Comparison of ENCODE assay signal across 9 cellular contexts in the genomic region with DNA sequence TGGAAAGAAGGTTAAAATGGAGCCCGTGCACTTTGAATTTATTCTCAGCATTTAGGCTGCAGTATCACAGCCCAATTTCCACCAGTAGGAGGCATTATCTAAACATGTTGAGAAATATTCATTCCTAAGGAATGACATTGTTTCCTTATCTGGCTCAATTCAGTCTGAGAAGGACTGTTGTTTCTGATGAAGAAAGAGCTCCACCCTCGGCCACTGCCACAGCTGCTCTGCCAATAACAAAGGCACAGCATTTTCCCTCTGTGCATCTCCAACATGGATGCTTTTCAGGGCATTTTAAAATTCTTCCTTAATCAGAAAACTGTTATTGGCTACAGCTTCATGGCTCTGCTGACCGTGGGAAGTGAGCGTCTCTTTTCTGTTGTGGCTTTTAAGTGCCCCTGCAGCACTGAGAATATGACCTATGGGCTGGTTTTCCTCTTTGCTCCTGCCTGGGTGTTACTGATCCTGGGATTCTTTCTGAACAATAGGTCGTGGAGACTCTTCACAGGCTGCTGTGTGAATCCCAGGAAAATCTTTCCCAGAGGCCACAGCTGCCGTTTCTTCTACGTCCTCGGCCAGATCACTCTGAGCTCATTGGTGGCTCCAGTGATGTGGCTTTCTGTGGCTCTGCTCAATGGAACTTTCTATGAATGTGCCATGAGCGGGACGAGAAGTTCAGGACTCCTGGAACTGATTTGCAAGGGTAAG. TPM values are rescaled to one million over a fixed set of nuclear protein-coding genes. Genes with fewer than 3 reads are reported as not detected.
DNase-seq lines count a peak whose midpoint lies in the region; ATAC-seq, FAIRE-seq and TF ChIP-seq lines count a peak whose summit lies in the region.
"Had no signal": no experiment of that assay in that cellular context is flagged by ENCODE, and none has a peak within 500 bp of the region (broad histone marks: within the 10 kb centered on the region; RNA-seq: fewer than 3 reads in every experiment).

TSS of gene CALHM5 (plus strand) at position 216 of the 708 bp plus-strand sequence. CDS start at position 274, 58 bp downstream.

- H3K27ac Mint-ChIP-seq in Caco-2 (ENCODE audit: unreplicated experiment): peak within 1 kb of the TSS; percentile 61

- TF ChIP-seq CTCF in Caco-2 (IDR thresholded peaks at IDR 0.05; ENCODE audit: insufficient read depth in 1 of 2, low read depth in 1 of 2, low read length in 1 of 2, severe bottlenecking in 1 of 2, unreplicated experiment in 1 of 2) (peak; percentile 33 to 34), LNCAP (IDR thresholded peaks at IDR 0.05) (peak; percentile 68), bronchial epithelial cell (IDR thresholded peaks at IDR 0.05; ENCODE audit: insufficient read depth, low read length, severe bottlenecking) (peak; percentile 54), HepG2 (CRISPR knock-in tag; IDR thresholded peaks at IDR 0.05) (peak; percentile 42), tibial nerve (IDR thresholded peaks at IDR 0.05) (peak; percentile 53 to 81 (median 75))

- peak within 1 kb of the TSS; percentile 54 for H3K4me3 Mint-ChIP-seq in Caco-2 (ENCODE audit: unreplicated experiment)

- intact Hi-C loops in Caco-2 (cut with micrococcal nuclease; ENCODE audit: unreplicated experiment) (loop anchor here (1.0 to 5.0 kb wide), 4 partner anchors 18 to 224 kb away; no protein-coding TSS in a partner anchor), HepG2 (cut with micrococcal nuclease; ENCODE audit: unreplicated experiment) (no loop called here)

- H3K4me1 ChIP-seq in Caco-2 (0 out of 2 replicates have a peak, but pooled peaks cover 6% of the 10 kb centered on the region), HepG2 (ENCODE audit: insufficient read depth, low read length) (no peaks in the 10 kb centered on the region), tibial nerve (peaks cover 0 to 34% (median 10%) of the 10 kb centered on the region in 4 donors)

- peaks cover 5% of the 10 kb centered on the region; the same call in 1 of the 2 replicates for H3K9me3 ChIP-seq in Caco-2
- H3K9me3 ChIP-seq in HepG2 (ENCODE audit: low read length): no peaks in the 10 kb centered on the region
- H3K9me3 ChIP-seq in tibial nerve: peaks cover 0 to 3% (median 0%) of the 10 kb centered on the region in 4 donors

- TF ChIP-seq EP300 in HepG2 (IDR thresholded peaks at IDR 0.05; ENCODE audit: low read depth in 2 of 2, low read length in 2 of 2) (no peak), HepG2 (CRISPR knock-in tag; IDR thresholded peaks at IDR 0.05; ENCODE audit: borderline replicate concordance) (no peak), tibial nerve (IDR thresholded peaks at IDR 0.05) (peak in 1 of 2 donors; percentile 88)

- H3K27ac ChIP-seq in HepG2 (ENCODE audit: extremely low read length, insufficient read depth, low read length) (no peak within 1 kb of the TSS), tibial nerve (peak within 1 kb of the TSS; percentile 74 to 98 (median 82))

- in situ Hi-C loops in HepG2 (cut with HindIII; ENCODE audit: extremely low pct_ligation_motif_present, low pct_unique_long_range_greater_than_20kb): no loop called here

- H3K4me3 ChIP-seq in Caco-2 (ENCODE audit: low read depth, low read length) (no peak within 1 kb of the TSS), bronchial epithelial cell (ENCODE audit: low read depth, low read length) (no peak within 1 kb of the TSS), HepG2 (replicated peaks in 1 of 3; ENCODE audit: insufficient read depth in 1 of 3, low read depth in 2 of 3, low read length in 3 of 3) (no peak within 1 kb of the TSS), tibial nerve (peak within 1 kb of the TSS; percentile 35 to 64 (median 46))

- no peak for TF ChIP-seq RAD21 in HepG2 (CRISPR knock-in tag; IDR thresholded peaks at IDR 0.05)

- H3K36me3 Mint-ChIP-seq in Caco-2 (ENCODE audit: insufficient read depth, unreplicated experiment): no peaks in the 10 kb centered on the region

- peak; percentile 65 for ATAC-seq in HepG2
- ATAC-seq in GM21723 (IDR thresholded peaks at IDR 0.05; ENCODE audit: unreplicated experiment): no peak
- no peak for ATAC-seq in GM19452 (IDR thresholded peaks at IDR 0.05; ENCODE audit: unreplicated experiment)

- DNase-seq in Caco-2: peak; percentile 41 to 65
- peak; percentile 87 for DNase-seq in bronchial epithelial cell (ENCODE audit: low read depth)
- DNase-seq in HepG2 (ENCODE audit: low spot score): no peak
- DNase-seq in tibial nerve (ENCODE audit: low spot score in 2 of 2): peak; percentile 32 to 70
- DNase-seq in stimulated activated CD4-positive, alpha-beta T cell treated with anti-CD3 and anti-CD28 coated beads, Interleukin-2, amount 100 ng/mL, for 48 hours: no peak

- POLR2A ChIA-PET in Caco-2 (lab: Charles Lee) (interaction anchor here (0.6 to 1.0 kb wide), 2 partner anchors 19 to 59 kb away, joined by 3 to 4 read pairs; partner anchors contain the start of gene RWDD1), HepG2 (lab: Yijun Ruan, JAX) (no interaction called here)

- H3K4me2 ChIP-seq in HepG2 (ENCODE audit: low read depth, low read length): peak within 1 kb of the TSS; percentile 2; the same call in 1 of the 2 replicates

- H3K9me3 Mint-ChIP-seq in Caco-2 (ENCODE audit: unreplicated experiment): no peaks in the 10 kb centered on the region

- no peaks in the 10 kb centered on the region for H3K36me3 ChIP-seq in Caco-2 (ENCODE audit: control insufficient read depth, insufficient read depth, low read length)
- no peaks in the 10 kb centered on the region for H3K36me3 ChIP-seq in bronchial epithelial cell (ENCODE audit: control insufficient read depth, insufficient read depth, low read length)
- H3K36me3 ChIP-seq in HepG2 (replicated peaks in 1 of 2; ENCODE audit: control insufficient read depth in 1 of 2, insufficient read depth in 2 of 2, low read length in 2 of 2): no peaks in the 10 kb centered on the region
- peaks cover 0 to 11% (median 0%) of the 10 kb centered on the region in 3 donors for H3K36me3 ChIP-seq in tibial nerve

- peaks cover 11% of the 10 kb centered on the region for H3K4me1 Mint-ChIP-seq in Caco-2 (ENCODE audit: low read depth, unreplicated experiment)

- no peaks in the 10 kb centered on the region for H4K20me1 ChIP-seq in HepG2 (ENCODE audit: insufficient read depth, low read length)

- CTCF ChIA-PET in Caco-2 (lab: Charles Lee) (interaction anchor here (0.6 to 1.2 kb wide), 15 partner anchors 11 to 258 kb away, joined by 3 to 14 read pairs (median 4); partner anchors contain the start of genes RSPH4A, RWDD1 and TSPYL4), HepG2 (lab: Yijun Ruan, JAX; ENCODE audit: low intra/inter-chr PET ratio, low total read pairs) (interaction anchor here (1.3 kb wide), 2 partner anchors 21 to 50 kb away, joined by 3 to 5 read pairs; no protein-coding TSS in a partner anchor)

- TF ChIP-seq POLR2A in HepG2 (IDR thresholded peaks at IDR 0.05; ENCODE audit: insufficient read depth in 1 of 2, low read depth in 2 of 2, low read length in 2 of 2): no peak
- TF ChIP-seq POLR2A in tibial nerve (IDR thresholded peaks at IDR 0.05): peak in 1 of 2 donors; percentile 38

- H3K27me3 Mint-ChIP-seq in Caco-2 (ENCODE audit: insufficient read depth, unreplicated experiment): no peaks in the 10 kb centered on the region

- H3K27me3 ChIP-seq in Caco-2 (replicated peaks; ENCODE audit: control insufficient read depth, insufficient read depth, low read length): no peaks in the 10 kb centered on the region
- no peaks in the 10 kb centered on the region for H3K27me3 ChIP-seq in bronchial epithelial cell (ENCODE audit: control insufficient read depth, insufficient read depth, low read length)
- H3K27me3 ChIP-seq in HepG2 (ENCODE audit: control insufficient read depth in 1 of 2, insufficient read depth in 2 of 2, low read length in 2 of 2): no peaks in the 10 kb centered on the region
- no peaks in the 10 kb centered on the region for H3K27me3 ChIP-seq in tibial nerve

- BruUV-seq in Caco-2 (replicated peaks; lab: Mats Ljungman, UMichigan) (no TSS peak), HepG2 (replicated peaks; lab: Mats Ljungman, UMichigan) (no TSS peak)

- WGBS in HepG2 (ENCODE audit: low lambda C conversion rate): 20% methylated on average over 10 of the region's 10 CpGs
- 8 to 14% methylated on average over 10 of the region's 10 CpGs for WGBS in tibial nerve, 2 donors

- peak within 1 kb of the TSS; percentile 21 for H2AFZ ChIP-seq in HepG2 (ENCODE audit: low read length)

- no peak for FAIRE-seq in bronchial epithelial cell (lab: Jason Lieb, UNC)
- FAIRE-seq in HepG2 (lab: Jason Lieb, UNC): no peak
- FAIRE-seq: islet of Langerhans had no signal

- no peaks in the 10 kb centered on the region for H3K79me2 ChIP-seq in HepG2 (ENCODE audit: insufficient read depth, low read length)

- no peak within 1 kb of the TSS for H3K9ac ChIP-seq in HepG2 (ENCODE audit: insufficient read depth, low read depth, low read length)

TF ChIP-seq in HepG2, 621 proteins besides CTCF, POLR2A, EP300 and RAD21 (continues in another document):
- TF ChIP-seq MLLT10 (CRISPR knock-in tag; IDR thresholded peaks at IDR 0.05): no peak

RNA-seq across cellular contexts. Expression of gene CALHM5, which starts in this region (rescaled TPM):
- total RNA-seq in Caco-2 (2022) (1.1 and 1.3 TPM in 2 replicates), bronchial epithelial cell (under 0.01 TPM in 1 of 2 replicates, not detected in the other), HepG2 (2016; rRNA removed; fragmentation: Illumina TruSeq; extraction: Trizol) (not detected in 2 replicates), tibial nerve (1 to 10 TPM; 4.5 to 5.7 (median 5.0) TPM)
- total RNA-seq in HepG2 (2016; cell fraction: cytosol; rRNA removed; fragmentation: Illumina TruSeq; extraction: Trizol; ENCODE audit: low read depth): not detected in 2 replicates
- total RNA-seq in HepG2 (2016; cell fraction: insoluble cytoplasmic fraction; rRNA removed; fragmentation: Illumina TruSeq; extraction: Trizol): not detected in 2 replicates
- not detected in 2 replicates for total RNA-seq in HepG2 (2016; cell fraction: membrane; rRNA removed; fragmentation: Illumina TruSeq; extraction: Trizol)
- not detected in 2 replicates for total RNA-seq in HepG2 (2016; cell fraction: nucleus; rRNA removed; fragmentation: Illumina TruSeq; extraction: Trizol)
- not detected in 2 replicates for polyA plus RNA-seq in HepG2 (2011; rRNA removed)
- polyA plus RNA-seq in HepG2 (2011; cell fraction: cytosol; rRNA removed): not detected in 2 replicates
- polyA plus RNA-seq in HepG2 (2011; cell fraction: nucleus; rRNA removed): not detected in 2 replicates
- polyA plus RNA-seq in HepG2 (2012): not detected in 2 replicates
- polyA plus RNA-seq in HepG2 (2016; cell fraction: cytosol; fragmentation: Illumina TruSeq; extraction: Trizol; ENCODE audit: low read depth): not detected in 2 replicates
- not detected in 2 replicates for polyA plus RNA-seq in HepG2 (2016; cell fraction: insoluble cytoplasmic fraction; fragmentation: Illumina TruSeq; extraction: Trizol; ENCODE audit: low read depth)
- not detected in 2 replicates for polyA plus RNA-seq in HepG2 (2016; cell fraction: membrane; fragmentation: Illumina TruSeq; extraction: Trizol; ENCODE audit: low read depth)
- not detected in 2 replicates for polyA plus RNA-seq in HepG2 (2016; cell fraction: nucleus; fragmentation: Illumina TruSeq; extraction: Trizol; ENCODE audit: insufficient read depth, low read depth)
- polyA minus RNA-seq in HepG2 (2011; rRNA and poly(A)+ RNA removed; ENCODE audit: low replicate concordance): not detected in 2 replicates
- polyA minus RNA-seq in HepG2 (2011; cell fraction: cytosol; rRNA and poly(A)+ RNA removed): not detected in 2 replicates
- polyA minus RNA-seq in HepG2 (2011; cell fraction: nucleus; rRNA and poly(A)+ RNA removed): not detected in 2 replicates

Comparison
In these comparisons a context has a peak if more than half of its experiments do, and no peak if none do; other contexts are left out.
1. Peak in DNase-seq in bronchial epithelial cell; RNA of the gene not detected or under 1 TPM.
2. Peak in ATAC-seq and H3K4me2 ChIP-seq in HepG2; RNA of the gene not detected or under 1 TPM.
3. DNase-seq: peak in Caco-2 (2 of 2) and tibial nerve (2 of 2); none in HepG2 (single experiment) and stimulated activated CD4-positive, alpha-beta T cell treated with anti-CD3 and anti-CD28 coated beads, Interleukin-2, amount 100 ng/mL, for 48 hours (0 of 2).
4. H3K4me3 ChIP-seq: peak in tibial nerve (4 of 4); none in Caco-2 (single experiment), bronchial epithelial cell (single experiment) and HepG2 (0 of 3).
5. Peak in every context shown above with its lines, with median percentiles within 50 percentile points of each other: CTCF ChIP-seq.